ENCODE assay signal across 9 cellular contexts in genomic region chr5:58582004-58582403, GRCh38. TPM values are rescaled to one million over a fixed set of nuclear protein-coding genes. Genes with fewer than 3 reads are reported as not detected.
DNase-seq lines count a peak whose midpoint lies in the region; ATAC-seq, FAIRE-seq and TF ChIP-seq lines count a peak whose summit lies in the region.
"Had no signal": no experiment of that assay in that cellular context is flagged by ENCODE, and none has a peak within 500 bp of the region (broad histone marks: within the 10 kb centered on the region; RNA-seq: fewer than 3 reads in every experiment).

No MANE protein-coding gene starts in this region.

- no peaks in the 10 kb centered on the region for H3K79me2 ChIP-seq in keratinocyte (ENCODE audit: control insufficient read depth, insufficient read depth, low read length)

- H3K27me3 Mint-ChIP-seq in CD8-positive, alpha-beta T cell (ENCODE audit: low read depth), result peaks cover 44% of the 10 kb centered on the region
- H3K27me3 Mint-ChIP-seq in activated naive CD8-positive, alpha-beta T cell treated with anti-CD3 and anti-CD28 coated beads, Interleukin-2, amount 10 ng/mL, durations not matched to agents 7 days and 5 days, result peaks cover 43% of the 10 kb centered on the region

- no peak for TF ChIP-seq EP300 in tibial nerve (IDR thresholded peaks at IDR 0.05)

- H3K9ac ChIP-seq in keratinocyte (ENCODE audit: control insufficient read depth, extremely low read depth, insufficient read depth, low read length), result no peak overlapping the region

- H2AFZ ChIP-seq in keratinocyte (ENCODE audit: control insufficient read depth, low read length), result peak overlapping the region; percentile 90

- dilution Hi-C loops in keratinocyte (cut with MboI; ENCODE audit: extremely low pct_ligation_motif_present, low sequenced_read_pairs), result no loop called here

- H3K4me1 ChIP-seq in CD8-positive, alpha-beta T cell (ENCODE audit: insufficient read depth, low read length), result peaks cover 9% of the 10 kb centered on the region
- H3K4me1 ChIP-seq in keratinocyte (ENCODE audit: control insufficient read depth, extremely low read depth, insufficient read depth, low read length) (peaks cover 10% of the 10 kb centered on the region), tibial nerve (peaks cover 0 to 19% (median 8%) of the 10 kb centered on the region in 4 donors)

- TF ChIP-seq CTCF in CD8-positive, alpha-beta T cell (IDR thresholded peaks at IDR 0.05), result no peak
- no peak for TF ChIP-seq CTCF in keratinocyte (optimal IDR thresholded peaks at IDR 0.05 in 1 of 3, IDR thresholded peaks at IDR 0.05 in 1 of 3, conservative IDR thresholded peaks at IDR 0.05 in 1 of 3; ENCODE audit: extremely low read depth in 1 of 3, insufficient read depth in 2 of 3, low read length in 3 of 3)
- TF ChIP-seq CTCF in tibial nerve (IDR thresholded peaks at IDR 0.05), result no peak
- TF ChIP-seq CTCF in D721Med (IDR thresholded peaks at IDR 0.05; ENCODE audit: insufficient read depth, missing control alignments), result no peak

- H3K4me1 Mint-ChIP-seq in CD8-positive, alpha-beta T cell (ENCODE audit: low read depth), result peaks cover 21% of the 10 kb centered on the region
- peaks cover 8% of the 10 kb centered on the region for H3K4me1 Mint-ChIP-seq in activated naive CD8-positive, alpha-beta T cell treated with anti-CD3 and anti-CD28 coated beads, Interleukin-2, amount 10 ng/mL, durations not matched to agents 7 days and 5 days

- no peaks in the 10 kb centered on the region for H4K20me1 ChIP-seq in keratinocyte (ENCODE audit: control insufficient read depth, extremely low read depth, insufficient read depth, low read length)

- FAIRE-seq in keratinocyte (lab: Jason Lieb, UNC) (no peak), D721Med (lab: Jason Lieb, UNC) (no peak)
- FAIRE-seq: colon had no signal

- no peaks in the 10 kb centered on the region for H3K36me3 ChIP-seq in CD8-positive, alpha-beta T cell (ENCODE audit: insufficient read depth, low read length)
- H3K36me3 ChIP-seq in keratinocyte (ENCODE audit: control insufficient read depth in 2 of 2, extremely low read depth in 1 of 2, insufficient read depth in 2 of 2, low read length in 2 of 2), result no peaks in the 10 kb centered on the region
- no peaks in the 10 kb centered on the region for H3K36me3 ChIP-seq in tibial nerve

- no peak for DNase-seq in CD8-positive, alpha-beta T cell
- peak; percentile 72 to 84 (median 79) for DNase-seq in NCI-H1417 (lab: John Stamatoyannopoulos, UW)
- DNase-seq in activated naive CD8-positive, alpha-beta T cell treated with anti-CD3 and anti-CD28 coated beads, Interleukin-2, amount 10 ng/mL, durations not matched to agents 7 days and 5 days, result no peak
- DNase-seq in keratinocyte (ENCODE audit: low read depth, low spot score), result no peak
- DNase-seq in tibial nerve (ENCODE audit: low spot score in 2 of 2), result no peak
- DNase-seq in D721Med (ENCODE audit: insufficient read length, low spot score), result no peak
- no peak for DNase-seq in amniotic stem cell (lab: John Stamatoyannopoulos, UW)

- 1% methylated on average over 17 of the region's 17 CpGs for WGBS in tibial nerve, 2 donors

- H3K27me3 ChIP-seq in CD8-positive, alpha-beta T cell (ENCODE audit: insufficient read depth, low read length), result peaks cover 19% of the 10 kb centered on the region
- H3K27me3 ChIP-seq in keratinocyte (ENCODE audit: control insufficient read depth, extremely low read depth, insufficient read depth, low read length) (peaks cover 21% of the 10 kb centered on the region), tibial nerve (peaks cover 0 to 22% of the 10 kb centered on the region in 2 donors)

- no peak overlapping the region for H3K4me3 ChIP-seq in CD8-positive, alpha-beta T cell (ENCODE audit: low read depth, low read length)
- H3K4me3 ChIP-seq in keratinocyte (ENCODE audit: control insufficient read depth in 2 of 3, extremely low read depth in 1 of 3, insufficient read depth in 2 of 3, low read depth in 1 of 3, low read length in 3 of 3) (peak overlapping the region; percentile 35 to 73 (median 71)), tibial nerve (peak overlapping the region; percentile 24 to 54 (median 52))

- CTCF ChIA-PET in CD8-positive, alpha-beta T cell (lab: Charles Lee), result no interaction called here

- H3K36me3 Mint-ChIP-seq in CD8-positive, alpha-beta T cell, result no peaks in the 10 kb centered on the region
- H3K36me3 Mint-ChIP-seq in activated naive CD8-positive, alpha-beta T cell treated with anti-CD3 and anti-CD28 coated beads, Interleukin-2, amount 10 ng/mL, durations not matched to agents 7 days and 5 days, result no peaks in the 10 kb centered on the region

- H3K9me1 ChIP-seq in keratinocyte (ENCODE audit: control insufficient read depth, extremely low read depth, insufficient read depth, low read length), result no peaks in the 10 kb centered on the region

- peak overlapping the region; percentile 90 for H3K4me2 ChIP-seq in keratinocyte (ENCODE audit: control insufficient read depth, extremely low read depth, insufficient read depth, low read depth, low read length)

- H3K4me3 Mint-ChIP-seq in CD8-positive, alpha-beta T cell, result peak overlapping the region; percentile 63
- peak overlapping the region; percentile 81 for H3K4me3 Mint-ChIP-seq in activated naive CD8-positive, alpha-beta T cell treated with anti-CD3 and anti-CD28 coated beads, Interleukin-2, amount 10 ng/mL, durations not matched to agents 7 days and 5 days

- POLR2A ChIA-PET in CD8-positive, alpha-beta T cell (lab: Charles Lee), result no interaction called here
- POLR2A ChIA-PET in activated naive CD8-positive, alpha-beta T cell treated with anti-CD3 and anti-CD28 coated beads, Interleukin-2, amount 10 ng/mL, durations not matched to agents 7 days and 5 days (lab: Charles Lee), result no interaction called here

- no peaks in the 10 kb centered on the region for H3K9me3 ChIP-seq in CD8-positive, alpha-beta T cell (ENCODE audit: low read length)
- H3K9me3 ChIP-seq in keratinocyte (ENCODE audit: control insufficient read depth, low read depth, low read length), result no peaks in the 10 kb centered on the region
- H3K9me3 ChIP-seq in tibial nerve, result no peaks in the 10 kb centered on the region

- no peak for ATAC-seq in CD8-positive, alpha-beta T cell
- no peak for ATAC-seq in activated naive CD8-positive, alpha-beta T cell treated with anti-CD3 and anti-CD28 coated beads, Interleukin-2, amount 10 ng/mL, durations not matched to agents 7 days and 5 days (ENCODE audit: low read depth)
- no peak for ATAC-seq in GM18517 (IDR thresholded peaks at IDR 0.05; ENCODE audit: unreplicated experiment)

- no peak for TF ChIP-seq POLR2A in tibial nerve (IDR thresholded peaks at IDR 0.05)

- H3K27ac ChIP-seq in CD8-positive, alpha-beta T cell (ENCODE audit: low read depth, low read length), result no peak overlapping the region
- no peak overlapping the region for H3K27ac ChIP-seq in keratinocyte (ENCODE audit: control insufficient read depth, insufficient read depth, low read length)
- no peak overlapping the region for H3K27ac ChIP-seq in tibial nerve

- no peaks in the 10 kb centered on the region for H3K9me3 Mint-ChIP-seq in CD8-positive, alpha-beta T cell
- H3K9me3 Mint-ChIP-seq in activated naive CD8-positive, alpha-beta T cell treated with anti-CD3 and anti-CD28 coated beads, Interleukin-2, amount 10 ng/mL, durations not matched to agents 7 days and 5 days, result no peaks in the 10 kb centered on the region

- intact Hi-C loops in CD8-positive, alpha-beta T cell (cut with DNase I, micrococcal nuclease), result no loop called here

- H3K27ac Mint-ChIP-seq in CD8-positive, alpha-beta T cell, result no peak overlapping the region
- H3K27ac Mint-ChIP-seq in activated naive CD8-positive, alpha-beta T cell treated with anti-CD3 and anti-CD28 coated beads, Interleukin-2, amount 10 ng/mL, durations not matched to agents 7 days and 5 days, result no peak overlapping the region

RNA-seq across cellular contexts. Expression of gene RAB3C, which starts 0.9 kb away (rescaled TPM):
- not detected for total RNA-seq in CD8-positive, alpha-beta T cell
- not detected for total RNA-seq in activated naive CD8-positive, alpha-beta T cell treated with anti-CD3 and anti-CD28 coated beads, Interleukin-2, amount 10 ng/mL, durations not matched to agents 7 days and 5 days
- polyA plus RNA-seq in keratinocyte, result not detected in 3 replicates
- not detected for polyA plus RNA-seq in keratinocyte (2011; ENCODE audit: low read depth)
- not detected in 2 replicates for polyA plus RNA-seq in keratinocyte (2011; cell fraction: cytosol; rRNA removed)
- not detected in 2 replicates for polyA plus RNA-seq in keratinocyte (2011; cell fraction: nucleus; rRNA removed)
- polyA plus RNA-seq in keratinocyte (2012; ENCODE audit: low replicate concordance), result not detected in 2 replicates
- polyA minus RNA-seq in keratinocyte, result not detected in 3 replicates
- not detected for polyA minus RNA-seq in keratinocyte (2011; cell fraction: cytosol; rRNA and poly(A)+ RNA removed)
- not detected in 2 replicates for polyA minus RNA-seq in keratinocyte (2011; cell fraction: nucleus; rRNA and poly(A)+ RNA removed)
- 1 to 10 TPM in 2 of 4 donors, under 1 TPM in 2; under 0.01 to 1.2 (median 1.0) TPM for total RNA-seq in tibial nerve

Comparison
In these comparisons a context has a peak if more than half of its experiments do, and no peak if none do; other contexts are left out.
1. DNase-seq: peak in NCI-H1417 (3 of 3); none in CD8-positive, alpha-beta T cell (0 of 7), activated naive CD8-positive, alpha-beta T cell treated with anti-CD3 and anti-CD28 coated beads, Interleukin-2, amount 10 ng/mL, durations not matched to agents 7 days and 5 days (single experiment), keratinocyte (single experiment), tibial nerve (0 of 2), D721Med (single experiment) and amniotic stem cell (single experiment).